Comparison of ENCODE assay signal across 8 cellular contexts in genomic region chr16:53457670-53458069, GRCh38. TPM values are rescaled to one million over a fixed set of nuclear protein-coding genes. Genes with fewer than 3 reads are reported as not detected.
DNase-seq lines count a peak whose midpoint lies in the region; ATAC-seq and TF ChIP-seq lines count a peak whose summit lies in the region.

No MANE protein-coding gene starts in this region.

- no peaks in the 10 kb centered on the region for H3K9me3 ChIP-seq in CD4-positive, alpha-beta memory T cell (ENCODE audit: control insufficient read depth in 1 of 2, low read length in 2 of 2)
- H3K9me3 ChIP-seq in adrenal gland (replicated peaks in 1 of 3), result no peaks in the 10 kb centered on the region

- no peak for TF ChIP-seq POLR2A in adrenal gland (IDR thresholded peaks at IDR 0.05)

- TF ChIP-seq CTCF in adrenal gland (IDR thresholded peaks at IDR 0.05), result no peak

- intact Hi-C loops in CD4-positive, alpha-beta memory T cell (cut with micrococcal nuclease), result loop anchor here (1.0 to 5.0 kb wide), 6 partner anchors 8 to 327 kb away; no protein-coding TSS in a partner anchor
- intact Hi-C loops in adrenal gland (cut with DNase I), result loop anchor here in 1 of 2 donors (10.0 kb wide), 1 partner anchor 143 kb away; no protein-coding TSS in a partner anchor

- 87 to 90% (median 89%) methylated on average over 2 of the region's 2 CpGs for WGBS in adrenal gland, 4 donors

- DNase-seq in CD4-positive, alpha-beta memory T cell, result peak; percentile 85 to 93 (median 89)
- DNase-seq in Jurkat, Clone E6-1 (ENCODE audit: low read depth, low spot score), result peak; percentile 98
- peak; percentile 49 for DNase-seq in activated T-cell treated with anti-CD3 and anti-CD28 coated beads, Interleukin-2, amount 50 U/mL, for 4 hours
- peak; percentile 32 for DNase-seq in stimulated activated CD4-positive, alpha-beta T cell treated with anti-CD3 and anti-CD28 coated beads, Interleukin-4, amount 100 ng/mL, for 1 hour
- no peak for DNase-seq in HK-2 (ENCODE audit: unreplicated experiment)
- no peak for DNase-seq in AG08396 (ENCODE audit: low spot score)
- DNase-seq in adrenal gland, result no peak

- H3K27me3 Mint-ChIP-seq in CD4-positive, alpha-beta memory T cell, result no peaks in the 10 kb centered on the region
- H3K27me3 Mint-ChIP-seq in activated T-cell treated with anti-CD3 and anti-CD28 coated beads, Interleukin-2, amount 50 U/mL, for 4 hours (ENCODE audit: low read depth), result no peaks in the 10 kb centered on the region

- peak overlapping the region; percentile 78 to 95 (median 88) for H3K4me3 Mint-ChIP-seq in CD4-positive, alpha-beta memory T cell
- peak overlapping the region; percentile 63 for H3K4me3 Mint-ChIP-seq in activated T-cell treated with anti-CD3 and anti-CD28 coated beads, Interleukin-2, amount 50 U/mL, for 4 hours

- H3K27ac Mint-ChIP-seq in CD4-positive, alpha-beta memory T cell, result peak overlapping the region; percentile 88 to 99 (median 94)

- H3K36me3 Mint-ChIP-seq in CD4-positive, alpha-beta memory T cell, result peaks cover 68 to 73% of the 10 kb centered on the region in 2 donors
- peaks cover 39% of the 10 kb centered on the region for H3K36me3 Mint-ChIP-seq in activated T-cell treated with anti-CD3 and anti-CD28 coated beads, Interleukin-2, amount 50 U/mL, for 4 hours (ENCODE audit: insufficient read depth)

- H3K36me3 ChIP-seq in CD4-positive, alpha-beta memory T cell (ENCODE audit: insufficient read depth, low read length), result peaks cover 30% of the 10 kb centered on the region
- H3K36me3 ChIP-seq in adrenal gland (replicated peaks in 1 of 2), result peaks cover 0 to 73% of the 10 kb centered on the region in 2 donors

- H3K4me3 ChIP-seq in CD4-positive, alpha-beta memory T cell (ENCODE audit: low read length in 2 of 2), result peak overlapping the region; percentile 34 to 38
- peak overlapping the region; percentile 39 for H3K4me3 ChIP-seq in Jurkat, Clone E6-1 (ENCODE audit: low read length)
- no peak overlapping the region for H3K4me3 ChIP-seq in adrenal gland

- ATAC-seq in GM21423 (IDR thresholded peaks at IDR 0.05; ENCODE audit: unreplicated experiment), result peak; percentile 100
- peak; percentile 91 to 92 for ATAC-seq in activated T-cell treated with anti-CD3 and anti-CD28 coated beads, Interleukin-2, amount 50 U/mL, for 4 hours

- H3K4me1 Mint-ChIP-seq in CD4-positive, alpha-beta memory T cell, result peaks cover 61 to 96% (median 80%) of the 10 kb centered on the region in 4 donors
- H3K4me1 Mint-ChIP-seq in activated T-cell treated with anti-CD3 and anti-CD28 coated beads, Interleukin-2, amount 50 U/mL, for 4 hours (ENCODE audit: low read depth), result peaks cover 88% of the 10 kb centered on the region

- H3K27me3 ChIP-seq in CD4-positive, alpha-beta memory T cell (ENCODE audit: insufficient read depth, low read length), result no peaks in the 10 kb centered on the region
- no peaks in the 10 kb centered on the region for H3K27me3 ChIP-seq in adrenal gland

- POLR2A ChIA-PET in CD4-positive, alpha-beta memory T cell (lab: Charles Lee; ENCODE audit: partially characterized antibody), result interaction anchor here (0.7 to 18.6 kb wide), 21 partner anchors 8 to 327 kb away, joined by 3 to 364 read pairs (median 7); partner anchors contain the start of genes AKTIP, FTO, RBL2 and RPGRIP1L

- peaks cover 92% of the 10 kb centered on the region for H3K4me1 ChIP-seq in CD4-positive, alpha-beta memory T cell (ENCODE audit: insufficient read depth, low read length)
- H3K4me1 ChIP-seq in adrenal gland (replicated peaks in 1 of 2), result no peaks in the 10 kb centered on the region

- H3K9me3 Mint-ChIP-seq in CD4-positive, alpha-beta memory T cell, result peaks cover 0 to 5% (median 0%) of the 10 kb centered on the region in 8 donors
- no peaks in the 10 kb centered on the region for H3K9me3 Mint-ChIP-seq in activated T-cell treated with anti-CD3 and anti-CD28 coated beads, Interleukin-2, amount 50 U/mL, for 4 hours

- CTCF ChIA-PET in CD4-positive, alpha-beta memory T cell (lab: Charles Lee; ENCODE audit: partially characterized antibody), result interaction anchor here (0.9 to 3.8 kb wide), 13 partner anchors 11 to 61 kb away, joined by 3 to 57 read pairs (median 4); partner anchors contain the start of genes AKTIP and RBL2

- peak overlapping the region; percentile 42 for H3K27ac ChIP-seq in CD4-positive, alpha-beta memory T cell (ENCODE audit: low read depth, low read length)
- H3K27ac ChIP-seq in adrenal gland, result no peak overlapping the region

RNA-seq across cellular contexts. Expression of gene RBL2, which starts 23.4 kb away (rescaled TPM):
- 100 to 1,000 TPM; 359 to 364 TPM for total RNA-seq in CD4-positive, alpha-beta memory T cell
- polyA plus RNA-seq in CD4-positive, alpha-beta memory T cell, result 100 to 1,000 TPM; 254 to 306 TPM
- 57.2 TPM for polyA plus RNA-seq in Jurkat, Clone E6-1 (2012; ENCODE audit: insufficient read depth, insufficient read length)
- 10 to 100 TPM; 26.6 to 31.6 (median 29.8) TPM for total RNA-seq in activated T-cell treated with anti-CD3 and anti-CD28 coated beads, Interleukin-2, amount 50 U/mL, for 4 hours
- 10 to 100 TPM; 30.6 to 78.3 (median 61.7) TPM for total RNA-seq in adrenal gland
- polyA plus RNA-seq in adrenal gland, result 10 to 100 TPM; 28.2 to 43.4 (median 29.5) TPM

RNA-seq across cellular contexts. Expression of gene AKTIP, which starts 45.3 kb away (rescaled TPM):
- total RNA-seq in CD4-positive, alpha-beta memory T cell, result 100 to 1,000 TPM in 1 of 2 experiments, 10 to 100 TPM in 1; 97.4 to 103 TPM
- 10 to 100 TPM; 61.2 to 75.3 TPM for polyA plus RNA-seq in CD4-positive, alpha-beta memory T cell
- polyA plus RNA-seq in Jurkat, Clone E6-1 (2012; ENCODE audit: insufficient read depth, insufficient read length), result 12.9 TPM
- total RNA-seq in activated T-cell treated with anti-CD3 and anti-CD28 coated beads, Interleukin-2, amount 50 U/mL, for 4 hours, result 10 to 100 TPM; 22.9 to 28.6 (median 24.5) TPM
- total RNA-seq in adrenal gland, result 10 to 100 TPM; 25.4 to 40.9 (median 32.4) TPM
- polyA plus RNA-seq in adrenal gland, result 10 to 100 TPM; 16.0 to 43.5 (median 16.8) TPM

Comparison
In these comparisons a context has a peak if more than half of its experiments do, and no peak if none do; other contexts are left out.
1. DNase-seq: peak in CD4-positive, alpha-beta memory T cell (5 of 5), Jurkat, Clone E6-1 (single experiment), activated T-cell treated with anti-CD3 and anti-CD28 coated beads, Interleukin-2, amount 50 U/mL, for 4 hours (single experiment) and stimulated activated CD4-positive, alpha-beta T cell treated with anti-CD3 and anti-CD28 coated beads, Interleukin-4, amount 100 ng/mL, for 1 hour (single experiment); none in HK-2 (single experiment), AG08396 (single experiment) and adrenal gland (0 of 7).
2. H3K4me3 ChIP-seq: peak in CD4-positive, alpha-beta memory T cell (2 of 2) and Jurkat, Clone E6-1 (single experiment); none in adrenal gland (0 of 4).
3. RNA of gene RBL2, which starts 23.4 kb away (total RNA-seq): 359 to 364 TPM in CD4-positive, alpha-beta memory T cell; 30.6 to 78.3 TPM in adrenal gland and 26.6 to 31.6 TPM in activated T-cell treated with anti-CD3 and anti-CD28 coated beads, Interleukin-2, amount 50 U/mL, for 4 hours; every median in the first group is over 4 times any median in the second.